ENCODE assay signal across 23 cellular contexts in genomic region chr12:117526756-117527479, GRCh38.
"Had no signal": no experiment of that assay in that cellular context is flagged by ENCODE, and none has a peak within 500 bp of the region (broad histone marks: within the 10 kb centered on the region; RNA-seq: fewer than 3 reads in every experiment).

No MANE protein-coding gene starts in this region.

- H3K27me3 Mint-ChIP-seq: activated B cell treated with CpG ODN at 0.5 μM for 24 hours; activated CD4-positive, alpha-beta memory T cell treated with anti-CD3 and anti-CD28 coated beads for 36 hours; activated naive CD8-positive, alpha-beta T cell treated with anti-CD3 and anti-CD28 coated beads, Interleukin-2, amount 10 ng/mL, durations not matched to agents 7 days and 5 days; stimulated activated naive CD8-positive, alpha-beta T cell treated with anti-CD3 and anti-CD28 coated beads, Interleukin-15, Interleukin-2, amounts not matched to agents 100 ng/mL and 50 ng/mL, for 24 hours; T-cell had no signal

- H3K4me3 ChIP-seq: body of pancreas, lung, prostate gland, right lobe of liver, suprapubic skin, vagina had no signal

- H3K9me3 Mint-ChIP-seq: activated B cell treated with CpG ODN at 0.5 μM for 24 hours; activated CD4-positive, alpha-beta memory T cell treated with anti-CD3 and anti-CD28 coated beads for 36 hours; activated naive CD8-positive, alpha-beta T cell treated with anti-CD3 and anti-CD28 coated beads, Interleukin-2, amount 10 ng/mL, durations not matched to agents 7 days and 5 days; stimulated activated naive CD8-positive, alpha-beta T cell treated with anti-CD3 and anti-CD28 coated beads, Interleukin-15, Interleukin-2, amounts not matched to agents 100 ng/mL and 50 ng/mL, for 24 hours had no signal

- H3K4me3 Mint-ChIP-seq: activated B cell treated with CpG ODN at 0.5 μM for 24 hours; activated CD4-positive, alpha-beta memory T cell treated with anti-CD3 and anti-CD28 coated beads for 36 hours; activated naive CD8-positive, alpha-beta T cell treated with anti-CD3 and anti-CD28 coated beads, Interleukin-2, amount 10 ng/mL, durations not matched to agents 7 days and 5 days; mesothelial cell of epicardium; nephron; stimulated activated naive CD8-positive, alpha-beta T cell treated with anti-CD3 and anti-CD28 coated beads, Interleukin-15, Interleukin-2, amounts not matched to agents 100 ng/mL and 50 ng/mL, for 24 hours; T-cell had no signal

- H3K4me1 Mint-ChIP-seq: activated B cell treated with CpG ODN at 0.5 μM for 24 hours; activated naive CD8-positive, alpha-beta T cell treated with anti-CD3 and anti-CD28 coated beads, Interleukin-2, amount 10 ng/mL, durations not matched to agents 7 days and 5 days; T-cell had no signal

- DNase-seq: activated B cell treated with CpG ODN at 0.5 μM for 24 hours; activated CD4-positive, alpha-beta memory T cell treated with anti-CD3 and anti-CD28 coated beads for 36 hours; activated CD4-positive, alpha-beta T cell treated with anti-CD3 and anti-CD28 coated beads for 4 hours; activated naive CD4-positive, alpha-beta T cell treated with Interleukin-2 at 50 U/mL for 16 hours; activated naive CD8-positive, alpha-beta T cell treated with anti-CD3 and anti-CD28 coated beads, Interleukin-2, amount 10 ng/mL, durations not matched to agents 7 days and 5 days; activated T-cell treated with anti-CD3 and anti-CD28 coated beads for 4 hours; amygdala; body of pancreas; caudate nucleus; occipital lobe; right lobe of liver; small intestine; stimulated activated CD4-positive, alpha-beta T cell treated with anti-CD3 and anti-CD28 coated beads, Interleukin-15, amount 100 ng/mL, for 24 hours; stimulated activated CD4-positive, alpha-beta T cell treated with anti-CD3 and anti-CD28 coated beads, Interleukin-2, amount 100 ng/mL, for 48 hours; T-cell; trophoblast cell had no signal

- H3K4me1 ChIP-seq: prostate gland, right lobe of liver, suprapubic skin, vagina had no signal

- ATAC-seq: body of pancreas, right lobe of liver, T-cell had no signal

- H3K27ac Mint-ChIP-seq: activated B cell treated with CpG ODN at 0.5 μM for 24 hours; activated CD4-positive, alpha-beta memory T cell treated with anti-CD3 and anti-CD28 coated beads for 36 hours; activated naive CD8-positive, alpha-beta T cell treated with anti-CD3 and anti-CD28 coated beads, Interleukin-2, amount 10 ng/mL, durations not matched to agents 7 days and 5 days; mesothelial cell of epicardium; nephron; stimulated activated naive CD8-positive, alpha-beta T cell treated with anti-CD3 and anti-CD28 coated beads, Interleukin-15, Interleukin-2, amounts not matched to agents 100 ng/mL and 50 ng/mL, for 24 hours; T-cell had no signal

- H3K9me3 ChIP-seq: body of pancreas, prostate gland, right lobe of liver, suprapubic skin, vagina had no signal

- H3K27me3 ChIP-seq: body of pancreas, right lobe of liver, vagina had no signal

- H3K36me3 ChIP-seq: prostate gland, right lobe of liver, suprapubic skin, vagina had no signal

- H3K27ac ChIP-seq: body of pancreas, prostate gland, right lobe of liver, suprapubic skin, vagina had no signal
